ENCODE assay signal across 1 cellular context in the genomic region with DNA sequence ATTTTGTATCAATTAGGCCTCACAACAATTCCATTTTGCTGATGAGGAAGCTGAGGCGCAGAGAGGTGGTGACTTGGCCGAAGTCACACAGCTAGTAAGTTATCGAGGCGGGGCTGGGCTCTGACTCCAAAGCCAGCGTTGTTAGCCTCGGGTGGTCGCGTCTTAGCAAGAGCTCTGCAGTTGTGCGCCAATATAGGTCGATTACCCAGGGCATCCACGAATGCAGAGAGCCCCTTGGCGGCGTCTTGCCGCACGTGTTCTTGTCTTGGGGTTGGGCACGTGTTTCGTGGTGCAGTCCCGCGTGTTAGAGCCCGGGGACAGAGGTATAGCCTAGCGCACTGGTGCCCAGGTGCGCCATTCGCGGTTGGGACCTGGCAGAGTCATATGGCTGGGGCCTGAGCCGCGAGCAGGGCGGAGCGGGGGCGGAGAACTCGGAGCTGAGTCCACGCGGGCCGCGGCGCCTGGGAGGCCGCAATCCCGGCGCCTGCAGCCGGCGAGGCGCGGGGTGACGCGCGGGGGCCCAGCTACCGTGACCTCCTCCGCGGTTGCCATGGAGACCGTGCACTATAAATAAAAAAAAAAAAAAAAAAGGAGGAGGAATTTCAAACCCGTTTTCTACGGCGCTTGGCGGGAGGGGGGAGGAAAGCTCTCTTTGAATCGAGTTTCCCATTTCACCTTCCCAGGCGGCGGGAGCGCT.
TF ChIP-seq lines count a peak whose summit lies in the region.

No MANE protein-coding gene starts in this region.

TF ChIP-seq in K562, 482 proteins besides CTCF, POLR2A, EP300 and RAD21 (continued from another document and continues in another):
- TF ChIP-seq, protein P1, sequence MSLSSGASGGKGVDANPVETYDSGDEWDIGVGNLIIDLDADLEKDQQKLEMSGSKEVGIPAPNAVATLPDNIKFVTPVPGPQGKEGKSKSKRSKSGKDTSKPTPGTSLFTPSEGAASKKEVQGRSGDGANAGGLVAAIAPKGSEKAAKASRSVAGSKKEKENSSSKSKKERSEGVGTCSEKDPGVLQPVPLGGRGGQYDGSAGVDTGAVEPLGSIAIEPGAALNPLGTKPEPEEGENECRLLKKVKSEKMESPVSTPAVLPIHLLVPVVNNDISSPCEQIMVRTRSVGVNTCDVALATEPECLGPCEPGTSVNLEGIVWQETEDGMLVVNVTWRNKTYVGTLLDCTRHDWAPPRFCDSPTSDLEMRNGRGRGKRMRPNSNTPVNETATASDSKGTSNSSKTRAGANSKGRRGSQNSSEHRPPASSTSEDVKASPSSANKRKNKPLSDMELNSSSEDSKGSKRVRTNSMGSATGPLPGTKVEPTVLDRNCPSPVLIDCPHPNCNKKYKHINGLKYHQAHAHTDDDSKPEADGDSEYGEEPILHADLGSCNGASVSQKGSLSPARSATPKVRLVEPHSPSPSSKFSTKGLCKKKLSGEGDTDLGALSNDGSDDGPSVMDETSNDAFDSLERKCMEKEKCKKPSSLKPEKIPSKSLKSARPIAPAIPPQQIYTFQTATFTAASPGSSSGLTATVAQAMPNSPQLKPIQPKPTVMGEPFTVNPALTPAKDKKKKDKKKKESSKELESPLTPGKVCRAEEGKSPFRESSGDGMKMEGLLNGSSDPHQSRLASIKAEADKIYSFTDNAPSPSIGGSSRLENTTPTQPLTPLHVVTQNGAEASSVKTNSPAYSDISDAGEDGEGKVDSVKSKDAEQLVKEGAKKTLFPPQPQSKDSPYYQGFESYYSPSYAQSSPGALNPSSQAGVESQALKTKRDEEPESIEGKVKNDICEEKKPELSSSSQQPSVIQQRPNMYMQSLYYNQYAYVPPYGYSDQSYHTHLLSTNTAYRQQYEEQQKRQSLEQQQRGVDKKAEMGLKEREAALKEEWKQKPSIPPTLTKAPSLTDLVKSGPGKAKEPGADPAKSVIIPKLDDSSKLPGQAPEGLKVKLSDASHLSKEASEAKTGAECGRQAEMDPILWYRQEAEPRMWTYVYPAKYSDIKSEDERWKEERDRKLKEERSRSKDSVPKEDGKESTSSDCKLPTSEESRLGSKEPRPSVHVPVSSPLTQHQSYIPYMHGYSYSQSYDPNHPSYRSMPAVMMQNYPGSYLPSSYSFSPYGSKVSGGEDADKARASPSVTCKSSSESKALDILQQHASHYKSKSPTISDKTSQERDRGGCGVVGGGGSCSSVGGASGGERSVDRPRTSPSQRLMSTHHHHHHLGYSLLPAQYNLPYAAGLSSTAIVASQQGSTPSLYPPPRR (CRISPR knock-in tag; IDR thresholded peaks at IDR 0.05; ENCODE audit: borderline replicate concordance), result 0 out of 2 replicates have a peak, but pooled peaks have one; percentile 35
- TF ChIP-seq ZKSCAN8 (CRISPR knock-in tag; IDR thresholded peaks at IDR 0.05), result no peak
- no peak for TF ChIP-seq TAF15 (IDR thresholded peaks at IDR 0.05; ENCODE audit: low read depth, low read length)
- peak; percentile 53; the same call in 1 of the 2 replicates for TF ChIP-seq MTA3 (IDR thresholded peaks at IDR 0.05; ENCODE audit: borderline replicate concordance)
- TF ChIP-seq BRF1 (IDR thresholded peaks at IDR 0.05; ENCODE audit: borderline replicate concordance, extremely low read depth, insufficient read length), result no peak
- no peak for TF ChIP-seq TCF3 (CRISPR knock-in tag; IDR thresholded peaks at IDR 0.05)
- TF ChIP-seq KAT7 (CRISPR knock-in tag; IDR thresholded peaks at IDR 0.05; ENCODE audit: borderline replicate concordance), result peak; percentile 92; the same call in 1 of the 2 replicates
- no peak for TF ChIP-seq FOXM1 (IDR thresholded peaks at IDR 0.05; ENCODE audit: low read depth)
- no peak for TF ChIP-seq FOXM1 (CRISPR knock-in tag; IDR thresholded peaks at IDR 0.05; ENCODE audit: low read depth)
- no peak for TF ChIP-seq ZNF584 (CRISPR knock-in tag; IDR thresholded peaks at IDR 0.05; ENCODE audit: low read depth)
- TF ChIP-seq KDM5B (IDR thresholded peaks at IDR 0.05; ENCODE audit: insufficient replicate concordance, low read depth, low read length), result peak; percentile 66
- no peak for TF ChIP-seq U2AF1 (optimal IDR thresholded peaks at IDR 0.05; ENCODE audit: low read depth, low read length)
- no peak for TF ChIP-seq DEAF1 (CRISPR knock-in tag; IDR thresholded peaks at IDR 0.05)
- no peak for TF ChIP-seq ZFPM2 (CRISPR knock-in tag; IDR thresholded peaks at IDR 0.05)
- no peak for TF ChIP-seq CBX5 (IDR thresholded peaks at IDR 0.05; ENCODE audit: borderline replicate concordance, low read depth)
- TF ChIP-seq LCOR (CRISPR knock-in tag; IDR thresholded peaks at IDR 0.05), result peak; percentile 83
- TF ChIP-seq NELFE (IDR thresholded peaks at IDR 0.05; ENCODE audit: insufficient read depth, insufficient read length), result no peak
- peak; percentile 55; the same call in 1 of the 2 replicates for TF ChIP-seq BMI1 (IDR thresholded peaks at IDR 0.05; ENCODE audit: low read length)
- no peak for TF ChIP-seq ZNF830 (CRISPR knock-in tag; IDR thresholded peaks at IDR 0.05)
- no peak for TF ChIP-seq POLR3G (IDR thresholded peaks at IDR 0.05; ENCODE audit: extremely low read depth, insufficient read length, insufficient replicate concordance)
- TF ChIP-seq YY1 (IDR thresholded peaks at IDR 0.05; ENCODE audit: borderline replicate concordance in 1 of 3, control insufficient read depth in 1 of 3, extremely low read depth in 1 of 3, insufficient read depth in 3 of 3, insufficient read length in 1 of 3, insufficient replicate concordance in 2 of 3, low read depth in 1 of 3, low read length in 2 of 3), result peak in 1 of 3 experiments; percentile 16
- peak; percentile 92 for TF ChIP-seq ZFX (CRISPR knock-in tag; IDR thresholded peaks at IDR 0.05)
- TF ChIP-seq SETDB1 (IDR thresholded peaks at IDR 0.05; ENCODE audit: low read length), result no peak
- TF ChIP-seq KDM2B (CRISPR knock-in tag; IDR thresholded peaks at IDR 0.05), result no peak
- TF ChIP-seq CREM (IDR thresholded peaks at IDR 0.05; ENCODE audit: low read depth), result peak; percentile 35
- no peak for TF ChIP-seq DDX20 (tag; IDR thresholded peaks at IDR 0.05; ENCODE audit: low read depth)
- TF ChIP-seq CUX1 (CRISPR knock-in tag; IDR thresholded peaks at IDR 0.05), result peak; percentile 72; the same call in 1 of the 2 replicates
- TF ChIP-seq ZNF134 (CRISPR knock-in tag; conservative IDR thresholded peaks at IDR 0.05), result no peak
- no peak for TF ChIP-seq ZFP1 (CRISPR knock-in tag; IDR thresholded peaks at IDR 0.05)
- no peak for TF ChIP-seq ZNF274 (IDR thresholded peaks at IDR 0.05; ENCODE audit: borderline replicate concordance, low read depth, low read length)
- peak; percentile 59; the same call in 1 of the 2 replicates for TF ChIP-seq RNF2 (IDR thresholded peaks at IDR 0.05)
- TF ChIP-seq HDAC2 (IDR thresholded peaks at IDR 0.05), result peak; percentile 53; the same call in 1 of the 2 replicates
- TF ChIP-seq ZFP30 (CRISPR knock-in tag; IDR thresholded peaks at IDR 0.05; ENCODE audit: borderline replicate concordance), result no peak
- TF ChIP-seq ZNF778 (CRISPR knock-in tag; IDR thresholded peaks at IDR 0.05), result no peak
- no peak for TF ChIP-seq RBM15 (IDR thresholded peaks at IDR 0.05; ENCODE audit: insufficient read depth, low read length)
- TF ChIP-seq, protein P2, sequence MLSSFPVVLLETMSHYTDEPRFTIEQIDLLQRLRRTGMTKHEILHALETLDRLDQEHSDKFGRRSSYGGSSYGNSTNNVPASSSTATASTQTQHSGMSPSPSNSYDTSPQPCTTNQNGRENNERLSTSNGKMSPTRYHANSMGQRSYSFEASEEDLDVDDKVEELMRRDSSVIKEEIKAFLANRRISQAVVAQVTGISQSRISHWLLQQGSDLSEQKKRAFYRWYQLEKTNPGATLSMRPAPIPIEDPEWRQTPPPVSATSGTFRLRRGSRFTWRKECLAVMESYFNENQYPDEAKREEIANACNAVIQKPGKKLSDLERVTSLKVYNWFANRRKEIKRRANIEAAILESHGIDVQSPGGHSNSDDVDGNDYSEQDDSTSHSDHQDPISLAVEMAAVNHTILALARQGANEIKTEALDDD (IDR thresholded peaks at IDR 0.05), result no peak
- no peak for TF ChIP-seq ARHGAP35 (IDR thresholded peaks at IDR 0.05; ENCODE audit: partially characterized antibody)
- TF ChIP-seq MYNN (IDR thresholded peaks at IDR 0.05), result peak; percentile 16; the same call in 1 of the 2 replicates
- no peak for TF ChIP-seq MYNN (CRISPR knock-in tag; IDR thresholded peaks at IDR 0.05)
- no peak for TF ChIP-seq RBM34 (IDR thresholded peaks at IDR 0.05; ENCODE audit: borderline replicate concordance, insufficient read depth, low read length)
- TF ChIP-seq, protein P3, sequence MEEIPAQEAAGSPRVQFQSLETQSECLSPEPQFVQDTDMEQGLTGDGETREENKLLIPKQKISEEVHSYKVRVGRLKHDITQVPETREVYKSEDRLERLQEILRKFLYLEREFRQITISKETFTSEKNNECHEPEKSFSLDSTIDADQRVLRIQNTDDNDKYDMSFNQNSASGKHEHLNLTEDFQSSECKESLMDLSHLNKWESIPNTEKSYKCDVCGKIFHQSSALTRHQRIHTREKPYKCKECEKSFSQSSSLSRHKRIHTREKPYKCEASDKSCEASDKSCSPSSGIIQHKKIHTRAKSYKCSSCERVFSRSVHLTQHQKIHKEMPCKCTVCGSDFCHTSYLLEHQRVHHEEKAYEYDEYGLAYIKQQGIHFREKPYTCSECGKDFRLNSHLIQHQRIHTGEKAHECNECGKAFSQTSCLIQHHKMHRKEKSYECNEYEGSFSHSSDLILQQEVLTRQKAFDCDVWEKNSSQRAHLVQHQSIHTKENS (CRISPR knock-in tag; IDR thresholded peaks at IDR 0.05), result no peak
- TF ChIP-seq HNRNPLL (IDR thresholded peaks at IDR 0.05; ENCODE audit: low read depth, low read length, poor library complexity, severe bottlenecking), result no peak
- TF ChIP-seq CTBP1 (IDR thresholded peaks at IDR 0.05; ENCODE audit: borderline replicate concordance), result no peak
- TF ChIP-seq PML (IDR thresholded peaks at IDR 0.05; ENCODE audit: low read length), result no peak
- TF ChIP-seq FOXO4 (CRISPR knock-in tag; IDR thresholded peaks at IDR 0.05), result no peak
- no peak for TF ChIP-seq KLF1 (tag; IDR thresholded peaks at IDR 0.05)
- TF ChIP-seq, protein P4, sequence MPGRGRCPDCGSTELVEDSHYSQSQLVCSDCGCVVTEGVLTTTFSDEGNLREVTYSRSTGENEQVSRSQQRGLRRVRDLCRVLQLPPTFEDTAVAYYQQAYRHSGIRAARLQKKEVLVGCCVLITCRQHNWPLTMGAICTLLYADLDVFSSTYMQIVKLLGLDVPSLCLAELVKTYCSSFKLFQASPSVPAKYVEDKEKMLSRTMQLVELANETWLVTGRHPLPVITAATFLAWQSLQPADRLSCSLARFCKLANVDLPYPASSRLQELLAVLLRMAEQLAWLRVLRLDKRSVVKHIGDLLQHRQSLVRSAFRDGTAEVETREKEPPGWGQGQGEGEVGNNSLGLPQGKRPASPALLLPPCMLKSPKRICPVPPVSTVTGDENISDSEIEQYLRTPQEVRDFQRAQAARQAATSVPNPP (IDR thresholded peaks at IDR 0.05; ENCODE audit: borderline replicate concordance, insufficient read depth, insufficient read length), result no peak
